Comparison of ENCODE assay signal across 2 cellular contexts in genomic region chr18:2448565-2449151, GRCh38.
TF ChIP-seq lines count a peak whose summit lies in the region.

No MANE protein-coding gene starts in this region.

TF ChIP-seq in WTC11, 78 proteins besides CTCF, POLR2A, EP300 and RAD21 (continued from another document):
- TF ChIP-seq, protein P1, sequence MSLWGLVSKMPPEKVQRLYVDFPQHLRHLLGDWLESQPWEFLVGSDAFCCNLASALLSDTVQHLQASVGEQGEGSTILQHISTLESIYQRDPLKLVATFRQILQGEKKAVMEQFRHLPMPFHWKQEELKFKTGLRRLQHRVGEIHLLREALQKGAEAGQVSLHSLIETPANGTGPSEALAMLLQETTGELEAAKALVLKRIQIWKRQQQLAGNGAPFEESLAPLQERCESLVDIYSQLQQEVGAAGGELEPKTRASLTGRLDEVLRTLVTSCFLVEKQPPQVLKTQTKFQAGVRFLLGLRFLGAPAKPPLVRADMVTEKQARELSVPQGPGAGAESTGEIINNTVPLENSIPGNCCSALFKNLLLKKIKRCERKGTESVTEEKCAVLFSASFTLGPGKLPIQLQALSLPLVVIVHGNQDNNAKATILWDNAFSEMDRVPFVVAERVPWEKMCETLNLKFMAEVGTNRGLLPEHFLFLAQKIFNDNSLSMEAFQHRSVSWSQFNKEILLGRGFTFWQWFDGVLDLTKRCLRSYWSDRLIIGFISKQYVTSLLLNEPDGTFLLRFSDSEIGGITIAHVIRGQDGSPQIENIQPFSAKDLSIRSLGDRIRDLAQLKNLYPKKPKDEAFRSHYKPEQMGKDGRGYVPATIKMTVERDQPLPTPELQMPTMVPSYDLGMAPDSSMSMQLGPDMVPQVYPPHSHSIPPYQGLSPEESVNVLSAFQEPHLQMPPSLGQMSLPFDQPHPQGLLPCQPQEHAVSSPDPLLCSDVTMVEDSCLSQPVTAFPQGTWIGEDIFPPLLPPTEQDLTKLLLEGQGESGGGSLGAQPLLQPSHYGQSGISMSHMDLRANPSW (CRISPR knock-in tag; conservative IDR thresholded peaks at IDR 0.05; ENCODE audit: low read depth) = no peak
- no peak for TF ChIP-seq MXD4 (CRISPR knock-in tag; IDR thresholded peaks at IDR 0.05; ENCODE audit: borderline replicate concordance)
- TF ChIP-seq, protein P2, sequence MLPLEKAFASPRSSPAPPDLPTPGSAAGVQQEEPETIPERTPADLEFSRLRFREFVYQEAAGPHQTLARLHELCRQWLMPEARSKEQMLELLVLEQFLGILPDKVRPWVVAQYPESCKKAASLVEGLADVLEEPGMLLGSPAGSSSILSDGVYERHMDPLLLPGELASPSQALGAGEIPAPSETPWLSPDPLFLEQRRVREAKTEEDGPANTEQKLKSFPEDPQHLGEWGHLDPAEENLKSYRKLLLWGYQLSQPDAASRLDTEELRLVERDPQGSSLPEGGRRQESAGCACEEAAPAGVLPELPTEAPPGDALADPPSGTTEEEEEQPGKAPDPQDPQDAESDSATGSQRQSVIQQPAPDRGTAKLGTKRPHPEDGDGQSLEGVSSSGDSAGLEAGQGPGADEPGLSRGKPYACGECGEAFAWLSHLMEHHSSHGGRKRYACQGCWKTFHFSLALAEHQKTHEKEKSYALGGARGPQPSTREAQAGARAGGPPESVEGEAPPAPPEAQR (CRISPR knock-in tag; IDR thresholded peaks at IDR 0.05) = no peak
- no peak for TF ChIP-seq ZNF138 (CRISPR knock-in tag; conservative IDR thresholded peaks at IDR 0.05)
- no peak for TF ChIP-seq SMAD4 (CRISPR knock-in tag; IDR thresholded peaks at IDR 0.05)
- no peak for TF ChIP-seq GRHL2 (CRISPR knock-in tag; IDR thresholded peaks at IDR 0.05; ENCODE audit: insufficient replicate concordance, severe bottlenecking)
- no peak for TF ChIP-seq FOXJ3 (CRISPR knock-in tag; IDR thresholded peaks at IDR 0.05; ENCODE audit: borderline replicate concordance)
- TF ChIP-seq ZBTB21 (CRISPR knock-in tag; IDR thresholded peaks at IDR 0.05; ENCODE audit: borderline replicate concordance) = no peak
- no peak for TF ChIP-seq ETV6 (CRISPR knock-in tag; IDR thresholded peaks at IDR 0.05)
- TF ChIP-seq ATF3 (CRISPR knock-in tag; conservative IDR thresholded peaks at IDR 0.05) = no peak
- TF ChIP-seq, protein P3, sequence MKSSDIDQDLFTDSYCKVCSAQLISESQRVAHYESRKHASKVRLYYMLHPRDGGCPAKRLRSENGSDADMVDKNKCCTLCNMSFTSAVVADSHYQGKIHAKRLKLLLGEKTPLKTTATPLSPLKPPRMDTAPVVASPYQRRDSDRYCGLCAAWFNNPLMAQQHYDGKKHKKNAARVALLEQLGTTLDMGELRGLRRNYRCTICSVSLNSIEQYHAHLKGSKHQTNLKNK (CRISPR knock-in tag; IDR thresholded peaks at IDR 0.05) = no peak
- no peak for TF ChIP-seq RORB (CRISPR knock-in tag; IDR thresholded peaks at IDR 0.05)
- TF ChIP-seq FOXK1 (CRISPR knock-in tag; IDR thresholded peaks at IDR 0.05) = no peak
- TF ChIP-seq SOX15 (CRISPR knock-in tag; IDR thresholded peaks at IDR 0.05) = no peak
- TF ChIP-seq ZNF219 (CRISPR knock-in tag; IDR thresholded peaks at IDR 0.05; ENCODE audit: borderline replicate concordance) = no peak
- TF ChIP-seq TEAD1 (CRISPR knock-in tag; IDR thresholded peaks at IDR 0.05) = no peak
TF ChIP-seq in WTC11: peak in this region for 0.

TF ChIP-seq in GM23338, 12 proteins besides CTCF, POLR2A, EP300 and RAD21:
- TF ChIP-seq ZNF462 (CRISPR knock-in tag; IDR thresholded peaks at IDR 0.05) (no peak), CREB1 (CRISPR knock-in tag; IDR thresholded peaks at IDR 0.05; ENCODE audit: low read depth) (no peak), NANOG (IDR thresholded peaks at IDR 0.05; ENCODE audit: borderline replicate concordance) (no peak), EZH2phosphoT487 (IDR thresholded peaks at IDR 0.05; ENCODE audit: unreplicated experiment) (no peak), ETS1 (IDR thresholded peaks at IDR 0.05) (no peak)
TF ChIP-seq in GM23338: peak in this region for 0.
